Comparison of ENCODE assay signal across 8 cellular contexts in the genomic region with DNA sequence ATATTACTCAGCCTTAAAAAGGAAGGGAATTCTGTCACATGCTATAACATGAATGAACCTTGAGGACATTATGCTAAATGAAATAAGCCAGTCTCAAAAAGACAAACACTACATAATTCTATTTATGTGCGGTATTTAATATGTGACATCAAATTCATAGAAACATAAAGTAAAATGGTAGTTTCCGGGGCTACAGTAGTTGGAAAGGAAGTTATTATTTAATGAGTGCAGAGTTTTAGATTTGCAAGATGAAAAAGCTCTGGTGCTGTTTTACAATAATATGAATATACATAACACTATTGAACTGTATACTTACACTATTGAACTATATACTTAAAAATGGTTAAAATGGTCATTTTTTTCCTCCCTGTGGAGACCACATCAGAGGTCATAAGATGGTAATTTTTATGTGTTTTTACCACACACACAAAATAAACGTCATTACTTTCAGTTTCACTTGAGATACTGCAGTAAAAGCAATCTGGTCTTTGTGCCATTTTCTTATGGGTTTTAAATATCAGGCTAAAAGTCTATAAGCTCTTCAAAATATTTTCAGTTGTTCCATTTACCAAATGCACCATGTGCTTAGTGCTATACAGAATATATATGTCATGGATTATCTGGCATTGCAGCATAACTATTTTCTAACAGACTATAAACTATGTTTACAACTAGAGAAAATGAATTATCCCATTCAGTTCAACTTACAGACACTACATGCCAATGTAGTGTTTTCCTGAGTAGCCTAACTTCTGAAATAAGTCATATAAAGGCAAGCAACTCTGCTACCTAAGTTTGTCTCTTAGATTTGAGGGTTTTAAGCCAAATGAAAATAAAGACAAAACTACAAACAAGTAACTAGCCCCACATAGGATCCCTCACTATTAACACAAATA.
A peak's percentile ranks its signal among the peaks of the same experiment; 100 is the strongest.
DNase-seq lines count a peak whose midpoint lies in the region; ATAC-seq, FAIRE-seq and TF ChIP-seq lines count a peak whose summit lies in the region.

No MANE protein-coding gene starts in this region.

- no peak for TF ChIP-seq POLR2A in GM12892 (IDR thresholded peaks at IDR 0.05; ENCODE audit: low read depth, low read length)

- H3K4me1 ChIP-seq in MM.1S (ENCODE audit: low read length) (peaks cover 15% of the 10 kb centered on the region), rectal smooth muscle tissue (ENCODE audit: control insufficient read depth, insufficient read depth, low read length) (peaks cover 3% of the 10 kb centered on the region)

- no peak overlapping the region for H2AFZ ChIP-seq in MM.1S (ENCODE audit: low read length)

- no peaks in the 10 kb centered on the region for H3K36me3 ChIP-seq in MM.1S (replicated peaks; ENCODE audit: insufficient read depth, low read length)
- H3K36me3 ChIP-seq in rectal smooth muscle tissue (ENCODE audit: control insufficient read depth, insufficient read depth, low read length), result no peaks in the 10 kb centered on the region

- DNase-seq in GM12892 (ENCODE audit: insufficient read length) (no peak), MM.1S (peak; percentile 69), dorsolateral prefrontal cortex (no peak), SHP77 (lab: John Stamatoyannopoulos, UW) (no peak)
- no peak for DNase-seq in stimulated activated CD4-positive, alpha-beta T cell treated with anti-CD3 and anti-CD28 coated beads, Interleukin-1b, Interleukin-23, amount 100 ng/mL, for 48 hours
- DNase-seq in activated CD4-positive, alpha-beta T cell treated with anti-CD3 and anti-CD28 coated beads for 48 hours, result no peak

- H3K4me2 ChIP-seq in MM.1S (ENCODE audit: low read depth, low read length), result peak overlapping the region; percentile 78

- ATAC-seq in HG02870 (IDR thresholded peaks at IDR 0.05; ENCODE audit: unreplicated experiment), result no peak

- no peaks in the 10 kb centered on the region for H3K9me3 ChIP-seq in MM.1S (replicated peaks; ENCODE audit: insufficient read depth, low read length)

- no peaks in the 10 kb centered on the region for H3K27me3 ChIP-seq in MM.1S (replicated peaks; ENCODE audit: insufficient read depth, low read length)
- no peaks in the 10 kb centered on the region for H3K27me3 ChIP-seq in dorsolateral prefrontal cortex
- H3K27me3 ChIP-seq in rectal smooth muscle tissue (ENCODE audit: control insufficient read depth, insufficient read depth, low read length), result no peaks in the 10 kb centered on the region

- H3K27ac ChIP-seq in MM.1S (ENCODE audit: low read length) (peak overlapping the region; percentile 69), dorsolateral prefrontal cortex (peak overlapping the region in 57 of 59 donors; percentile 6 to 84 (median 66)), rectal smooth muscle tissue (ENCODE audit: low read depth, low read length) (no peak overlapping the region)

- H3K9me2 ChIP-seq in MM.1S (replicated peaks; ENCODE audit: insufficient read depth, low read length), result no peaks in the 10 kb centered on the region

- peak; percentile 24 for FAIRE-seq in GM12892 (lab: Jason Lieb, UNC)

- H4K20me1 ChIP-seq in MM.1S (ENCODE audit: insufficient read depth, low read length), result no peaks in the 10 kb centered on the region

- H3K79me2 ChIP-seq in MM.1S (ENCODE audit: low read length), result peaks cover 14% of the 10 kb centered on the region

- H3K9ac ChIP-seq in MM.1S (ENCODE audit: low read length), result peak overlapping the region; percentile 24; the same call in 1 of the 2 replicates
- H3K9ac ChIP-seq in rectal smooth muscle tissue (ENCODE audit: low read length), result no peak overlapping the region

- H3K4me3 ChIP-seq in MM.1S (ENCODE audit: low read length), result peak overlapping the region; percentile 30
- peak overlapping the region in 50 of 59 donors; percentile 6 to 53 (median 31) for H3K4me3 ChIP-seq in dorsolateral prefrontal cortex
- H3K4me3 ChIP-seq in rectal smooth muscle tissue (ENCODE audit: low read length), result peak overlapping the region; percentile 13

- H3F3A ChIP-seq in MM.1S (ENCODE audit: insufficient read depth, low read length), result peaks cover 6% of the 10 kb centered on the region

- intact Hi-C loops in dorsolateral prefrontal cortex (cut with DNase I), result no loop called here

- TF ChIP-seq CTCF in MM.1S (IDR thresholded peaks at IDR 0.05; ENCODE audit: low read length) (no peak), dorsolateral prefrontal cortex (IDR thresholded peaks at IDR 0.05 in 54 of 56, conservative IDR thresholded peaks at IDR 0.05 in 2 of 56; ENCODE audit: low read depth in 1 of 56, partially characterized antibody in 56 of 56) (no peak)
